Comparison of ENCODE assay signal across 10 cellular contexts in the genomic region with DNA sequence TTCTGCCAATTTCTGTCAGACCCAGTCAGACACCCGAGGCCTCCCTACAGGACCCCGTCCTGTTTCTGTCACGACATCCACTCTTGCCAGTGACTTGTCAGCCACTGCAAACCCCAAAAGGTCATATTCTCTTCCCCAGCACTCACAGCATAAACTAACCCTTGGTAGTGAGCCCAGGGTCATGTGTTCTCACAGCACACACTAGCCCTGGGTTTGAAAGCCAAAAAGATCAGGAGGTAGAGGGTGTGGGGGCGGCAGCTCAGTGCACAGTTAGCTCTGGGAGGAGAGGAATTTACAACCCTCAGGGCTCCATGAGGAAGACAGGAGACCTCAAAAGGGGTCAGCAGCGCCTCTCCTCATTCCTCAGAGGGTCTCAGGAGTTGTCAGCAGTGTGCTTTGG. TPM values are rescaled to one million over a fixed set of nuclear protein-coding genes. Genes with fewer than 3 reads are reported as not detected.
DNase-seq lines count a peak whose midpoint lies in the region; ATAC-seq and TF ChIP-seq lines count a peak whose summit lies in the region.
"Had no signal": no experiment of that assay in that cellular context is flagged by ENCODE, and none has a peak within 500 bp of the region (broad histone marks: within the 10 kb centered on the region; RNA-seq: fewer than 3 reads in every experiment).

No MANE protein-coding gene starts in this region.

- TF ChIP-seq CTCF in ascending aorta (IDR thresholded peaks at IDR 0.05), result no peak

- H3K4me1 ChIP-seq in ascending aorta, result peaks cover 14 to 23% of the 10 kb centered on the region in 2 donors
- peaks cover 10% of the 10 kb centered on the region for H3K4me1 ChIP-seq in right cardiac atrium (ENCODE audit: control insufficient read depth, insufficient read depth, low read length)

- no peaks in the 10 kb centered on the region for H3K27me3 ChIP-seq in ascending aorta
- H3K27me3 ChIP-seq in right cardiac atrium (ENCODE audit: control insufficient read depth, insufficient read depth), result no peaks in the 10 kb centered on the region

- H3K4me3 ChIP-seq in ascending aorta (no peak overlapping the region), right cardiac atrium (ENCODE audit: low read length) (no peak overlapping the region), skin epidermis (no peak overlapping the region)
- H3K4me3 ChIP-seq: SK-N-MC had no signal

- WGBS in right cardiac atrium, result 59% methylated on average over 5 of the region's 5 CpGs

- ATAC-seq in right cardiac atrium (peak; percentile 78 to 90), HG03342 (IDR thresholded peaks at IDR 0.05; ENCODE audit: unreplicated experiment) (no peak), GM19035 (IDR thresholded peaks at IDR 0.05; ENCODE audit: unreplicated experiment) (no peak), HG02642 (IDR thresholded peaks at IDR 0.05; ENCODE audit: poor library complexity, unreplicated experiment) (no peak)
- ATAC-seq: CD8-positive, alpha-beta T cell had no signal

- intact Hi-C loops in ascending aorta (cut with DNase I) (no loop called here), right cardiac atrium (cut with DNase I) (no loop called here)

- H3K9me3 ChIP-seq in ascending aorta (no peaks in the 10 kb centered on the region), right cardiac atrium (ENCODE audit: control insufficient read depth, low read length) (no peaks in the 10 kb centered on the region)

- H3K27ac ChIP-seq in ascending aorta, result peak overlapping the region; percentile 79 to 81
- peak overlapping the region; percentile 62 for H3K27ac ChIP-seq in right cardiac atrium (ENCODE audit: low read length)
- H3K27ac ChIP-seq in skin epidermis, result peak overlapping the region in 16 of 21 experiments; percentile 9 to 85 (median 58)
- H3K27ac ChIP-seq: SK-N-MC had no signal

- no peaks in the 10 kb centered on the region for H3K36me3 ChIP-seq in ascending aorta

- peak; percentile 25 for DNase-seq in EL
- no peak for DNase-seq in ascending aorta (ENCODE audit: low spot score in 2 of 2)
- DNase-seq in right cardiac atrium, result peak; percentile 28 to 80 (median 65)
- no peak for DNase-seq in DMS 273 (lab: John Stamatoyannopoulos, UW; ENCODE audit: unreplicated experiment)
- DNase-seq: CD8-positive, alpha-beta T cell had no signal

RNA-seq across cellular contexts. Expression of gene SNX9, which starts 9.9 kb away (rescaled TPM):
- total RNA-seq in ascending aorta, result 55.2 TPM
- 10 to 100 TPM; 33.0 to 41.9 (median 38.7) TPM for total RNA-seq in right cardiac atrium
- 24.1 TPM for polyA plus RNA-seq in right cardiac atrium

Comparison
In these comparisons a context has a peak if more than half of its experiments do, and no peak if none do; other contexts are left out.
1. DNase-seq: peak in EL (single experiment) and right cardiac atrium (3 of 3); none in ascending aorta (0 of 2) and DMS 273 (single experiment).
2. ATAC-seq: peak in right cardiac atrium (2 of 2); none in HG03342 (single experiment), GM19035 (single experiment) and HG02642 (single experiment).
3. Peak in every context shown above with its lines, with median percentiles within 50 percentile points of each other: H3K27ac ChIP-seq.